5 cellular contexts compared by ENCODE assay signal in the genomic region with DNA sequence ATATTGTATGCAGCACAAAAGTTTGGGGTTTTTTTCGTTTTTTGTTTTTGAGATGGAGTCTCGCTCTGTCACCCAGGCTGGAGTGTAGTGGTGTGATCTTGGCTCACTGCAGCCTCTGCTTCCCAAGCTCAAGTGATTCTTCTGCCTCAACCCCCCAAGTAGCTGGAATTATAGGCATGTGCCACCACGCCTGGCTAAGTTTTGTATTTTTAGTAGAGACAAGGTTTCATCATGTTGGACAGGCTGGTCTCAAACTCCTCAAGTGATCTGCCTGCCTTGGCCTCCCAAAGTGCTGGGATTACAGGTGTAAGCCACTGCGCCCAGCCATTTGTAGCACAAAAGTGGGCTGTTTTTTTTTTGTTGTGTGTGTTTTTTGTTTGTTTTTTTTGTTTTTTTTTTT. TPM values are rescaled to one million over a fixed set of nuclear protein-coding genes. Genes with fewer than 3 reads are reported as not detected.
"Had no signal": no experiment of that assay in that cellular context is flagged by ENCODE, and none has a peak within 500 bp of the region (broad histone marks: within the 10 kb centered on the region; RNA-seq: fewer than 3 reads in every experiment).

No MANE protein-coding gene starts in this region.

RNA-seq across cellular contexts. Expression of a gene that starts 37.1 kb away (rescaled TPM):
- total RNA-seq: HepG2, HT-29, HT1080, IMR-90 had no signal
- polyA plus RNA-seq: IgD-negative memory B cell, IMR-90 had no signal
